ENCODE assay signal across 18 cellular contexts in genomic region chr2:96894151-96894531, GRCh38.
"Had no signal": no experiment of that assay in that cellular context is flagged by ENCODE, and none has a peak within 500 bp of the region (broad histone marks: within the 10 kb centered on the region; RNA-seq: fewer than 3 reads in every experiment).

No MANE protein-coding gene starts in this region.

- H3K4me3 ChIP-seq: esophagus muscularis mucosa, hepatocyte, neural progenitor cell, pancreas, smooth muscle cell, thoracic aorta, transverse colon had no signal

- H3K9me3 ChIP-seq: esophagus muscularis mucosa, pancreas, thoracic aorta, transverse colon had no signal

- DNase-seq: effector memory CD8-positive, alpha-beta T cell; foreskin fibroblast; kidney; left colon; left ventricle myocardium superior; mammary epithelial cell; occipital lobe; pancreas; right cardiac atrium; stimulated activated CD4-positive, alpha-beta T cell treated with anti-CD3 and anti-CD28 coated beads, Interleukin-2, amount 100 ng/mL, for 48 hours; stimulated activated naive CD4-positive, alpha-beta T cell treated with Interleukin-2 at 50 U/mL for 16 hours; transverse colon had no signal

- ATAC-seq: effector memory CD8-positive, alpha-beta T cell; left colon; left ventricle myocardium superior; pancreas; right cardiac atrium had no signal

- H3K27me3 ChIP-seq: esophagus muscularis mucosa, hepatocyte, neural progenitor cell, pancreas, transverse colon had no signal

- H2AFZ ChIP-seq: hepatocyte, neural progenitor cell had no signal

- H3K9ac ChIP-seq: neural progenitor cell had no signal

- FAIRE-seq: kidney, pancreas had no signal

- H3K36me3 ChIP-seq: esophagus muscularis mucosa, neural progenitor cell, pancreas, thoracic aorta, transverse colon had no signal

- H3K4me1 ChIP-seq: pancreas had no signal

- H3K27ac ChIP-seq: epithelial cell of prostate, hepatocyte, neural progenitor cell, pancreas, thoracic aorta, transverse colon had no signal

- H3K4me2 ChIP-seq: hepatocyte, neural progenitor cell, smooth muscle cell had no signal
